Comparison of ENCODE assay signal across 1 cellular context in genomic region chr4:151427268-151427667, GRCh38.
TF ChIP-seq lines count a peak whose summit lies in the region.

No MANE protein-coding gene starts in this region.

TF ChIP-seq in GM23338, 12 proteins besides CTCF, POLR2A, EP300 and RAD21 (continued from another document):
- TF ChIP-seq ZNF462 (CRISPR knock-in tag; IDR thresholded peaks at IDR 0.05) (no peak), ZNF331 (CRISPR knock-in tag; IDR thresholded peaks at IDR 0.05; ENCODE audit: low read depth) (no peak), JUNB (IDR thresholded peaks at IDR 0.05; ENCODE audit: unreplicated experiment) (no peak), EZH2phosphoT487 (IDR thresholded peaks at IDR 0.05; ENCODE audit: unreplicated experiment) (no peak)
